In the genomic region with DNA sequence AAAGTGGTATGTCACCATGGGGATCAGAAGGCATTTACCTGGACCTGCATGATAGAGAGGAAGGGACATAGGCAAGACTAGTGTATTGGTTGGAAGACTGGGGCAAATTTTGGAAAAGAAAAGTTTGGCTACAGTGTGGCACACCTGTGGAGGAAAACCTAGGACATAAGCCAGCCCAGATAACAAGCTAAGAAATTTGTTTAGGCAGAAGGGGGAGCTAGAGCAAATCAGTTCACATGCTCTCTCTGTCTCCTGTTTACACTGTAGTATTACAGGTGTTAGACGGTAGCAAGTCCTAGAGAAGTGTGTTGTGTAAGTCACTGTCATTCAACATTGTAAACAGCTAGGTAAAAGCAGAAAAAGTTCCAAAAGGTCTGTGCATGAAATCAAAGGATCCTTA, we compare ENCODE assay signal across 1 cellular context.
TF ChIP-seq lines count a peak whose summit lies in the region.

No MANE protein-coding gene starts in this region.

TF ChIP-seq in K562, 482 proteins besides CTCF, POLR2A, EP300 and RAD21 (continued from another document and continues in another):
- TF ChIP-seq AFF1 (IDR thresholded peaks at IDR 0.05; ENCODE audit: low read depth in 1 of 2, partially characterized antibody in 2 of 2) (no peak), FOXJ3 (CRISPR knock-in tag; IDR thresholded peaks at IDR 0.05) (no peak), CREM (IDR thresholded peaks at IDR 0.05; ENCODE audit: low read depth) (no peak), FOXO4 (CRISPR knock-in tag; IDR thresholded peaks at IDR 0.05) (no peak), HDAC8 (tag; IDR thresholded peaks at IDR 0.05) (no peak), PTTG1 (tag; IDR thresholded peaks at IDR 0.05; ENCODE audit: low read depth) (no peak), ZNF165 (CRISPR knock-in tag; IDR thresholded peaks at IDR 0.05; ENCODE audit: borderline replicate concordance) (no peak), FOXA1 (IDR thresholded peaks at IDR 0.05; ENCODE audit: borderline replicate concordance) (no peak), ILK (tag; IDR thresholded peaks at IDR 0.05; ENCODE audit: borderline replicate concordance, low read depth) (no peak), FOXA3 (CRISPR knock-in tag; conservative IDR thresholded peaks at IDR 0.05 in 1 of 2, IDR thresholded peaks at IDR 0.05 in 1 of 2) (peak in 1 of 2 experiments; percentile 84; a peak in 2 of 4 replicates), CBX8 (IDR thresholded peaks at IDR 0.05; ENCODE audit: borderline replicate concordance, extremely low read depth, low read depth, low read length, poor library complexity, severe bottlenecking) (no peak), TSHZ1 (CRISPR knock-in tag; IDR thresholded peaks at IDR 0.05) (no peak), MCM2 (IDR thresholded peaks at IDR 0.05; ENCODE audit: low read depth) (no peak), SMARCC2 (IDR thresholded peaks at IDR 0.05; ENCODE audit: low read depth) (no peak), ZNF217 (CRISPR knock-in tag; IDR thresholded peaks at IDR 0.05) (no peak), SMAD2 (IDR thresholded peaks at IDR 0.05; ENCODE audit: low read depth, low read length) (no peak), MYC (IDR thresholded peaks at IDR 0.05; ENCODE audit: low read depth, low read length) (0 out of 2 replicates have a peak, but pooled peaks have one; percentile 13), MYC (CRISPR knock-in tag; IDR thresholded peaks at IDR 0.05; ENCODE audit: borderline replicate concordance, low read depth) (no peak), REST (CRISPR knock-in tag; IDR thresholded peaks at IDR 0.05; ENCODE audit: low read depth) (no peak), HIVEP1 (CRISPR knock-in tag; IDR thresholded peaks at IDR 0.05) (no peak), NR4A1 (CRISPR knock-in tag; IDR thresholded peaks at IDR 0.05) (no peak), NR4A1 (tag; IDR thresholded peaks at IDR 0.05) (no peak), ELK3 (CRISPR knock-in tag; IDR thresholded peaks at IDR 0.05) (no peak), SRSF9 (IDR thresholded peaks at IDR 0.05; ENCODE audit: borderline replicate concordance, low read depth, low read length) (no peak), L3MBTL2 (IDR thresholded peaks at IDR 0.05) (0 out of 2 replicates have a peak, but pooled peaks have one; percentile 22), ZNF551 (CRISPR knock-in tag; IDR thresholded peaks at IDR 0.05) (no peak), ERF (CRISPR knock-in tag; IDR thresholded peaks at IDR 0.05) (no peak), HMGN3 (IDR thresholded peaks at IDR 0.05; ENCODE audit: borderline replicate concordance, extremely low read depth, insufficient read length, low read depth, low read length) (no peak), TEAD4 (IDR thresholded peaks at IDR 0.05; ENCODE audit: low read length) (no peak), TEAD4 (CRISPR knock-in tag; IDR thresholded peaks at IDR 0.05; ENCODE audit: borderline replicate concordance) (no peak), MXI1 (IDR thresholded peaks at IDR 0.05; ENCODE audit: low read depth, low read length) (no peak), FOXJ2 (tag; IDR thresholded peaks at IDR 0.05) (no peak), ZC3H4 (CRISPR knock-in tag; IDR thresholded peaks at IDR 0.05; ENCODE audit: borderline replicate concordance) (no peak), IRF2 (CRISPR knock-in tag; IDR thresholded peaks at IDR 0.05) (no peak), ZNF76 (CRISPR knock-in tag; IDR thresholded peaks at IDR 0.05; ENCODE audit: borderline replicate concordance) (no peak)
- TF ChIP-seq, protein P1, sequence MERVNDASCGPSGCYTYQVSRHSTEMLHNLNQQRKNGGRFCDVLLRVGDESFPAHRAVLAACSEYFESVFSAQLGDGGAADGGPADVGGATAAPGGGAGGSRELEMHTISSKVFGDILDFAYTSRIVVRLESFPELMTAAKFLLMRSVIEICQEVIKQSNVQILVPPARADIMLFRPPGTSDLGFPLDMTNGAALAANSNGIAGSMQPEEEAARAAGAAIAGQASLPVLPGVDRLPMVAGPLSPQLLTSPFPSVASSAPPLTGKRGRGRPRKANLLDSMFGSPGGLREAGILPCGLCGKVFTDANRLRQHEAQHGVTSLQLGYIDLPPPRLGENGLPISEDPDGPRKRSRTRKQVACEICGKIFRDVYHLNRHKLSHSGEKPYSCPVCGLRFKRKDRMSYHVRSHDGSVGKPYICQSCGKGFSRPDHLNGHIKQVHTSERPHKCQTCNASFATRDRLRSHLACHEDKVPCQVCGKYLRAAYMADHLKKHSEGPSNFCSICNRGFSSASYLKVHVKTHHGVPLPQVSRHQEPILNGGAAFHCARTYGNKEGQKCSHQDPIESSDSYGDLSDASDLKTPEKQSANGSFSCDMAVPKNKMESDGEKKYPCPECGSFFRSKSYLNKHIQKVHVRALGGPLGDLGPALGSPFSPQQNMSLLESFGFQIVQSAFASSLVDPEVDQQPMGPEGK (CRISPR knock-in tag; IDR thresholded peaks at IDR 0.05; ENCODE audit: borderline replicate concordance) = no peak
- TF ChIP-seq, protein P2, sequence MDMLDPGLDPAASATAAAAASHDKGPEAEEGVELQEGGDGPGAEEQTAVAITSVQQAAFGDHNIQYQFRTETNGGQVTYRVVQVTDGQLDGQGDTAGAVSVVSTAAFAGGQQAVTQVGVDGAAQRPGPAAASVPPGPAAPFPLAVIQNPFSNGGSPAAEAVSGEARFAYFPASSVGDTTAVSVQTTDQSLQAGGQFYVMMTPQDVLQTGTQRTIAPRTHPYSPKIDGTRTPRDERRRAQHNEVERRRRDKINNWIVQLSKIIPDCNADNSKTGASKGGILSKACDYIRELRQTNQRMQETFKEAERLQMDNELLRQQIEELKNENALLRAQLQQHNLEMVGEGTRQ (CRISPR knock-in tag; IDR thresholded peaks at IDR 0.05) = no peak
- TF ChIP-seq, protein P3, sequence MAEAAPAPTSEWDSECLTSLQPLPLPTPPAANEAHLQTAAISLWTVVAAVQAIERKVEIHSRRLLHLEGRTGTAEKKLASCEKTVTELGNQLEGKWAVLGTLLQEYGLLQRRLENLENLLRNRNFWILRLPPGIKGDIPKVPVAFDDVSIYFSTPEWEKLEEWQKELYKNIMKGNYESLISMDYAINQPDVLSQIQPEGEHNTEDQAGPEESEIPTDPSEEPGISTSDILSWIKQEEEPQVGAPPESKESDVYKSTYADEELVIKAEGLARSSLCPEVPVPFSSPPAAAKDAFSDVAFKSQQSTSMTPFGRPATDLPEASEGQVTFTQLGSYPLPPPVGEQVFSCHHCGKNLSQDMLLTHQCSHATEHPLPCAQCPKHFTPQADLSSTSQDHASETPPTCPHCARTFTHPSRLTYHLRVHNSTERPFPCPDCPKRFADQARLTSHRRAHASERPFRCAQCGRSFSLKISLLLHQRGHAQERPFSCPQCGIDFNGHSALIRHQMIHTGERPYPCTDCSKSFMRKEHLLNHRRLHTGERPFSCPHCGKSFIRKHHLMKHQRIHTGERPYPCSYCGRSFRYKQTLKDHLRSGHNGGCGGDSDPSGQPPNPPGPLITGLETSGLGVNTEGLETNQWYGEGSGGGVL (CRISPR knock-in tag; IDR thresholded peaks at IDR 0.05) = no peak
- TF ChIP-seq, protein P4, sequence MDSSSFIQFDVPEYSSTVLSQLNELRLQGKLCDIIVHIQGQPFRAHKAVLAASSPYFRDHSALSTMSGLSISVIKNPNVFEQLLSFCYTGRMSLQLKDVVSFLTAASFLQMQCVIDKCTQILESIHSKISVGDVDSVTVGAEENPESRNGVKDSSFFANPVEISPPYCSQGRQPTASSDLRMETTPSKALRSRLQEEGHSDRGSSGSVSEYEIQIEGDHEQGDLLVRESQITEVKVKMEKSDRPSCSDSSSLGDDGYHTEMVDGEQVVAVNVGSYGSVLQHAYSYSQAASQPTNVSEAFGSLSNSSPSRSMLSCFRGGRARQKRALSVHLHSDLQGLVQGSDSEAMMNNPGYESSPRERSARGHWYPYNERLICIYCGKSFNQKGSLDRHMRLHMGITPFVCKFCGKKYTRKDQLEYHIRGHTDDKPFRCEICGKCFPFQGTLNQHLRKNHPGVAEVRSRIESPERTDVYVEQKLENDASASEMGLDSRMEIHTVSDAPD (CRISPR knock-in tag; IDR thresholded peaks at IDR 0.05) = no peak
